Comparison of ENCODE assay signal across 1 cellular context in the genomic region with DNA sequence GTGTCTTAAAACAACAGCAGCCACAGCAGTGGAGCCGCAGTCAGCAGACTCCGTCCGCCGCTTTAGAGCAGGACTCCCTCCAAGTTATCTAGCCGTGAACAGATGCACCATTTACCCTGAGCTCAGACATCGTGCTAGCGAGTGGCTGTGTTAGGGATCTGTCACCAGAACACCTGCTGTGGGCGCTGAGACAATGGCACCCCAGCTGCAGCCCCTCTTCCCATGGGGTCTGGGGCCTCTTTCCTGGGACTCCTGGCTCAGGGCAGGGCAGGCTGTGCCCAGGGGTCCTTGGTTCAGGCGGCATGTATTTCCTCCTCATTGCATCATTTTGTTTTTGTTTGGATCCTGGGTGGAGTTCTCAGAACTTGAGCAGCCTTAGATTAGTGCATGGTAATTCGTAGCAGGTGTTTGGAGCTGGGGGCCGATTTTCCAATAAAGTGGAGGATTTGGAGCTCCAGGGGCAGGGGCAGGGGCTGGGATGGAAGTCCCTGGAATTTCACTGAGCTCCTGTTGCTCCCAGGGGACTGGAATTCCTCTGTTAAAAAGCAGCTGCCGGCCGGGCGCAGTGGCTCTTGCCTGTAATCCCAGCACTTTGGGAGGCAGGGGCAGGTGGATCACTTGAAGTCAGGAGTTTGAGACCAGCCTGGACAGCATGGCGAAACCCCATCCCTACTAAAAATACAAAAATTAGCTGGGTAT.
TF ChIP-seq lines count a peak whose summit lies in the region.

No MANE protein-coding gene starts in this region.

TF ChIP-seq in H1, 55 proteins besides CTCF, POLR2A, EP300 and RAD21:
- TF ChIP-seq TEAD4 (IDR thresholded peaks at IDR 0.05; ENCODE audit: low read depth, low read length) (no peak), EZH2 (IDR thresholded peaks at IDR 0.05; ENCODE audit: low read depth, low read length, severe bottlenecking) (no peak), EGR1 (IDR thresholded peaks at IDR 0.05; ENCODE audit: borderline replicate concordance, low read depth, low read length) (no peak), POU5F1 (IDR thresholded peaks at IDR 0.05; ENCODE audit: low read depth, low read length) (no peak), CREB1 (IDR thresholded peaks at IDR 0.05) (no peak), FOSL1 (IDR thresholded peaks at IDR 0.05; ENCODE audit: insufficient read depth, low read depth, low read length) (no peak), SP1 (IDR thresholded peaks at IDR 0.05; ENCODE audit: low read depth, low read length) (no peak), SAP30 (IDR thresholded peaks at IDR 0.05; ENCODE audit: insufficient read depth, insufficient replicate concordance, low read length) (no peak), BACH1 (IDR thresholded peaks at IDR 0.05; ENCODE audit: low read length) (no peak), BRCA1 (IDR thresholded peaks at IDR 0.05; ENCODE audit: low read depth, low read length) (no peak), JUND (IDR thresholded peaks at IDR 0.05; ENCODE audit: low read length) (no peak), SUZ12 (IDR thresholded peaks at IDR 0.05; ENCODE audit: low read length) (no peak)
- TF ChIP-seq, protein P1, sequence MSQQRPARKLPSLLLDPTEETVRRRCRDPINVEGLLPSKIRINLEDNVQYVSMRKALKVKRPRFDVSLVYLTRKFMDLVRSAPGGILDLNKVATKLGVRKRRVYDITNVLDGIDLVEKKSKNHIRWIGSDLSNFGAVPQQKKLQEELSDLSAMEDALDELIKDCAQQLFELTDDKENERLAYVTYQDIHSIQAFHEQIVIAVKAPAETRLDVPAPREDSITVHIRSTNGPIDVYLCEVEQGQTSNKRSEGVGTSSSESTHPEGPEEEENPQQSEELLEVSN (IDR thresholded peaks at IDR 0.05) = no peak
